10 cellular contexts compared by ENCODE assay signal in genomic region chr5:126508962-126509279, GRCh38.
DNase-seq lines count a peak whose midpoint lies in the region; ATAC-seq and TF ChIP-seq lines count a peak whose summit lies in the region.
"Had no signal": no experiment of that assay in that cellular context is flagged by ENCODE, and none has a peak within 500 bp of the region (broad histone marks: within the 10 kb centered on the region; RNA-seq: fewer than 3 reads in every experiment).

No MANE protein-coding gene starts in this region.

- H3K9me3 Mint-ChIP-seq in activated T-cell treated with anti-CD3 and anti-CD28 coated beads, Interleukin-2, amount 50 U/mL, for 4 hours, result no peaks in the 10 kb centered on the region
- H3K9me3 Mint-ChIP-seq in activated naive CD8-positive, alpha-beta T cell treated with anti-CD3 and anti-CD28 coated beads, Interleukin-2, amount 50 U/mL, for 24 hours, result peaks cover 3% of the 10 kb centered on the region

- ATAC-seq in activated T-cell treated with anti-CD3 and anti-CD28 coated beads, Interleukin-2, amount 50 U/mL, for 4 hours, result peak; percentile 71 to 79
- ATAC-seq in activated naive CD8-positive, alpha-beta T cell treated with anti-CD3 and anti-CD28 coated beads, Interleukin-2, amount 50 U/mL, for 24 hours, result peak; percentile 77
- peak; percentile 50 to 79 for ATAC-seq in upper lobe of left lung (ENCODE audit: low FRiP score in 2 of 2)
- no peak for ATAC-seq in HG02588 (IDR thresholded peaks at IDR 0.05; ENCODE audit: unreplicated experiment)
- no peak for ATAC-seq in GM21390 (IDR thresholded peaks at IDR 0.05; ENCODE audit: unreplicated experiment)

- H3K27me3 ChIP-seq in hepatocyte (no peaks in the 10 kb centered on the region), upper lobe of left lung (no peaks in the 10 kb centered on the region)

- peak in 1 of 4 donors; percentile 41 for TF ChIP-seq POLR2A in upper lobe of left lung (IDR thresholded peaks at IDR 0.05)

- H3K27ac ChIP-seq in hepatocyte, result no peak overlapping the region
- H3K27ac ChIP-seq in upper lobe of left lung, result peak overlapping the region; percentile 67 to 85 (median 78)

- H3K27me3 Mint-ChIP-seq in activated T-cell treated with anti-CD3 and anti-CD28 coated beads, Interleukin-2, amount 50 U/mL, for 4 hours (ENCODE audit: low read depth), result no peaks in the 10 kb centered on the region
- H3K27me3 Mint-ChIP-seq in activated naive CD8-positive, alpha-beta T cell treated with anti-CD3 and anti-CD28 coated beads, Interleukin-2, amount 50 U/mL, for 24 hours, result no peaks in the 10 kb centered on the region

- no peak overlapping the region for H3K4me2 ChIP-seq in hepatocyte

- no peaks in the 10 kb centered on the region for H3K79me2 ChIP-seq in hepatocyte

- H3K9me3 ChIP-seq in hepatocyte (ENCODE audit: low read depth), result no peaks in the 10 kb centered on the region
- H3K9me3 ChIP-seq in upper lobe of left lung, result no peaks in the 10 kb centered on the region

- peak overlapping the region; percentile 86 for H3K27ac Mint-ChIP-seq in activated naive CD8-positive, alpha-beta T cell treated with anti-CD3 and anti-CD28 coated beads, Interleukin-2, amount 50 U/mL, for 24 hours

- H3K4me3 Mint-ChIP-seq in activated T-cell treated with anti-CD3 and anti-CD28 coated beads, Interleukin-2, amount 50 U/mL, for 4 hours, result peak overlapping the region; percentile 72
- H3K4me3 Mint-ChIP-seq in activated naive CD8-positive, alpha-beta T cell treated with anti-CD3 and anti-CD28 coated beads, Interleukin-2, amount 50 U/mL, for 24 hours, result peak overlapping the region; percentile 74
- H3K4me3 Mint-ChIP-seq: neural crest cell had no signal

- peak overlapping the region; percentile 21 for H2AFZ ChIP-seq in hepatocyte

- H3K4me1 Mint-ChIP-seq in activated T-cell treated with anti-CD3 and anti-CD28 coated beads, Interleukin-2, amount 50 U/mL, for 4 hours (ENCODE audit: low read depth), result peaks cover 42% of the 10 kb centered on the region
- peaks cover 43% of the 10 kb centered on the region for H3K4me1 Mint-ChIP-seq in activated naive CD8-positive, alpha-beta T cell treated with anti-CD3 and anti-CD28 coated beads, Interleukin-2, amount 50 U/mL, for 24 hours

- H3K9me2 ChIP-seq in hepatocyte (replicated peaks; ENCODE audit: insufficient read depth), result no peaks in the 10 kb centered on the region

- H3K4me1 ChIP-seq in hepatocyte (ENCODE audit: insufficient read depth), result peaks cover 2% of the 10 kb centered on the region
- peaks cover 17 to 50% (median 32%) of the 10 kb centered on the region in 4 donors for H3K4me1 ChIP-seq in upper lobe of left lung

- H3K36me3 Mint-ChIP-seq in activated T-cell treated with anti-CD3 and anti-CD28 coated beads, Interleukin-2, amount 50 U/mL, for 4 hours (ENCODE audit: insufficient read depth), result no peaks in the 10 kb centered on the region
- H3K36me3 Mint-ChIP-seq in activated naive CD8-positive, alpha-beta T cell treated with anti-CD3 and anti-CD28 coated beads, Interleukin-2, amount 50 U/mL, for 24 hours (ENCODE audit: low read depth), result peaks cover 2% of the 10 kb centered on the region

- peak; percentile 81 to 97 (median 92) for TF ChIP-seq EP300 in upper lobe of left lung (IDR thresholded peaks at IDR 0.05)

- no peaks in the 10 kb centered on the region for H4K20me1 ChIP-seq in hepatocyte (ENCODE audit: insufficient read depth, poor library complexity, severe bottlenecking)

- H3K4me3 ChIP-seq in hepatocyte, result no peak overlapping the region
- H3K4me3 ChIP-seq in upper lobe of left lung, result no peak overlapping the region

- no peak for TF ChIP-seq CTCF in hepatocyte (IDR thresholded peaks at IDR 0.05; ENCODE audit: poor library complexity)
- TF ChIP-seq CTCF in upper lobe of left lung (IDR thresholded peaks at IDR 0.05), result no peak

- no peaks in the 10 kb centered on the region for H3K36me3 ChIP-seq in hepatocyte (replicated peaks; ENCODE audit: insufficient read depth, low read depth)
- no peaks in the 10 kb centered on the region for H3K36me3 ChIP-seq in upper lobe of left lung

- DNase-seq in activated T-cell treated with anti-CD3 and anti-CD28 coated beads, Interleukin-2, amount 50 U/mL, for 4 hours, result no peak
- DNase-seq in activated T-cell treated with anti-CD3 and anti-CD28 coated beads, Interleukin-2, amount 50 U/mL, for 48 hours, result no peak
- DNase-seq in activated naive CD8-positive, alpha-beta T cell treated with anti-CD3 and anti-CD28 coated beads, Interleukin-2, amount 50 U/mL, for 24 hours, result no peak
- DNase-seq in hepatocyte (ENCODE audit: low spot score), result no peak
- DNase-seq in upper lobe of left lung, result peak in 1 of 2 donors; percentile 52
- no peak for DNase-seq in DMS 273 (lab: John Stamatoyannopoulos, UW; ENCODE audit: unreplicated experiment)
- DNase-seq: aorta had no signal

Comparison
In these comparisons a context has a peak if more than half of its experiments do, and no peak if none do; other contexts are left out.
1. ATAC-seq: peak in activated T-cell treated with anti-CD3 and anti-CD28 coated beads, Interleukin-2, amount 50 U/mL, for 4 hours (2 of 2), activated naive CD8-positive, alpha-beta T cell treated with anti-CD3 and anti-CD28 coated beads, Interleukin-2, amount 50 U/mL, for 24 hours (single experiment) and upper lobe of left lung (2 of 2); none in HG02588 (single experiment) and GM21390 (single experiment).